ENCODE assay signal across 8 cellular contexts in the genomic region with DNA sequence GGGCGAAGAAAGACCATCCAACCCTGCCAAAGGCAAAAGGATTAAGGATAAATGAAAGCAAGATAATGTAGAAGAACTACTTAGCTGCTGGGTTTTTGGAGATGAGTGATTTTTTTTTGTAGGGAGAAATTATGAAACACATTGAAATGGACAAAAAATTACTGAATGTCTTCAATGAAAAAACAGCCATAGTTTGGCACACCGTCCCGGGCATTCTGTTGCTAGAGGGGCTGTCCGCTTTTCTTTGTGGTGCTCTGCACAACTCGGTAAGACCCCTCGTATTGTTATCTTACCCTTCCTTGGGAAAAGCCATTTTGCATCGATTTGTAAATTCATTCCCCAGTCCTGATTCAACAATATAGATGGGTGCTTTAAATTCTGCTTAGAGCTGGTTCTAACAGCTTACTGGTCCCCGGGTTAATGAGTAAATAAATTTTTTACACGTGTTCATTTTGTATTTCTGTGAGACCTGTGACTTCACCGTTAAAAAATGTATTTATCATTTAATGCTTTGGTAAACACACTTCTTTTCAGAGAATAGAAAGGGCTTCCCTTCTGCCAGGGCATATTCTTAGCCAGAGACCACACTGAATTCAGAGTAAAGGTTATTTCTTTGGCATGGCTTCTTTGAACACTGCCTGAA.
DNase-seq lines count a peak whose midpoint lies in the region; ATAC-seq and TF ChIP-seq lines count a peak whose summit lies in the region.

No MANE protein-coding gene starts in this region.

- no peak overlapping the region for H3K27ac ChIP-seq in OCI-LY1 (ENCODE audit: low read depth, low read length, poor library complexity, severe bottlenecking)
- H3K27ac ChIP-seq in skin epidermis, result peak overlapping the region in 20 of 21 experiments; percentile 83 to 100 (median 97)

- no peaks in the 10 kb centered on the region for H3K9me2 ChIP-seq in OCI-LY1 (ENCODE audit: low read depth, low read length)

- H3K4me2 ChIP-seq in OCI-LY1 (ENCODE audit: low read length), result peak overlapping the region; percentile 70

- no peaks in the 10 kb centered on the region for H3F3A ChIP-seq in OCI-LY1 (ENCODE audit: insufficient read depth, low read length)

- no peak for ATAC-seq in GM19023 (IDR thresholded peaks at IDR 0.05; ENCODE audit: unreplicated experiment)
- no peak for ATAC-seq in HG03442 (IDR thresholded peaks at IDR 0.05; ENCODE audit: unreplicated experiment)

- H3K4me3 ChIP-seq in GM12864 (ENCODE audit: low read depth, low read length), result peak overlapping the region; percentile 95
- H3K4me3 ChIP-seq in OCI-LY1 (ENCODE audit: low read depth, low read length, poor library complexity, severe bottlenecking), result peak overlapping the region; percentile 71
- peak overlapping the region; percentile 83 for H3K4me3 ChIP-seq in fibroblast of pulmonary artery (replicated peaks; ENCODE audit: low read depth, low read length)
- peak overlapping the region; percentile 52 to 97 (median 77) for H3K4me3 ChIP-seq in skin epidermis

- peaks cover 36% of the 10 kb centered on the region for H3K79me2 ChIP-seq in OCI-LY1 (ENCODE audit: insufficient read depth, low read length)

- H2AFZ ChIP-seq in OCI-LY1 (ENCODE audit: low read length), result peak overlapping the region; percentile 70

- no peaks in the 10 kb centered on the region for H3K27me3 ChIP-seq in OCI-LY1 (ENCODE audit: insufficient read depth, low read length)

- H3K36me3 ChIP-seq in OCI-LY1 (ENCODE audit: insufficient read depth, low read length), result no peaks in the 10 kb centered on the region

- H3K9ac ChIP-seq in OCI-LY1 (ENCODE audit: low read length), result peak overlapping the region; percentile 69

- DNase-seq in GM12864 (ENCODE audit: low read depth) (no peak), fibroblast of pulmonary artery (ENCODE audit: low read depth) (peak; percentile 38), GM10266 (ENCODE audit: extremely low spot score) (no peak)
- DNase-seq in activated CD4-positive, alpha-beta T cell treated with anti-CD3 and anti-CD28 coated beads, Interleukin-2, amount 50 U/mL, for 1 hour, result no peak

- H3K4me1 ChIP-seq in OCI-LY1 (ENCODE audit: insufficient read depth, low read length, severe bottlenecking), result peaks cover 31% of the 10 kb centered on the region

- H3K9me3 ChIP-seq in OCI-LY1 (ENCODE audit: low read length), result no peaks in the 10 kb centered on the region

- no peak for TF ChIP-seq CTCF in GM12864 (IDR thresholded peaks at IDR 0.05; ENCODE audit: low read depth, low read length, missing control alignments)
- TF ChIP-seq CTCF in OCI-LY1 (IDR thresholded peaks at IDR 0.05; ENCODE audit: low read length), result no peak
- TF ChIP-seq CTCF in fibroblast of pulmonary artery (IDR thresholded peaks at IDR 0.05; ENCODE audit: low read length, missing control alignments), result no peak
- no peak for TF ChIP-seq CTCF in GM10266 (IDR thresholded peaks at IDR 0.05; ENCODE audit: control insufficient read depth, insufficient read depth, low read depth, missing control alignments)

- no peaks in the 10 kb centered on the region for H4K20me1 ChIP-seq in OCI-LY1 (ENCODE audit: insufficient read depth, low read length)
